23 cellular contexts compared by ENCODE assay signal in genomic region chr1:216587715-216588114, GRCh38.
"Had no signal": no experiment of that assay in that cellular context is flagged by ENCODE, and none has a peak within 500 bp of the region (broad histone marks: within the 10 kb centered on the region; RNA-seq: fewer than 3 reads in every experiment).

No MANE protein-coding gene starts in this region.

- H3K4me1 Mint-ChIP-seq: activated naive CD4-positive, alpha-beta T cell treated with anti-CD3 and anti-CD28 coated beads, Interleukin-2, amount 50 U/mL, for 24 hours; T-cell had no signal

- H3K27ac Mint-ChIP-seq: activated CD8-positive, alpha-beta T cell treated with anti-CD3 and anti-CD28 coated beads, Interleukin-2, amount 10 ng/mL, durations not matched to agents 7 days and 5 days; activated naive CD4-positive, alpha-beta T cell treated with anti-CD3 and anti-CD28 coated beads, Interleukin-2, amount 50 U/mL, for 24 hours; T-cell had no signal

- H3K27ac ChIP-seq: ascending aorta, body of pancreas, SK-N-MC had no signal

- H3K27me3 Mint-ChIP-seq: activated naive CD4-positive, alpha-beta T cell treated with anti-CD3 and anti-CD28 coated beads, Interleukin-2, amount 50 U/mL, for 24 hours; T-cell had no signal

- H3K4me3 Mint-ChIP-seq: activated CD8-positive, alpha-beta T cell treated with anti-CD3 and anti-CD28 coated beads, Interleukin-2, amount 10 ng/mL, durations not matched to agents 7 days and 5 days; activated naive CD4-positive, alpha-beta T cell treated with anti-CD3 and anti-CD28 coated beads, Interleukin-2, amount 50 U/mL, for 24 hours; T-cell had no signal

- H3K9me3 ChIP-seq: body of pancreas, MG63 had no signal

- H3K4me1 ChIP-seq: ascending aorta, body of pancreas had no signal

- DNase-seq: activated CD4-positive, alpha-beta T cell treated with anti-CD3 and anti-CD28 coated beads for 48 hours; activated CD4-positive, alpha-beta T cell treated with anti-CD3 and anti-CD28 coated beads, Interleukin-2, amount 50 U/mL, for 4 hours; activated CD4-positive, CD25-positive, alpha-beta regulatory T cell treated with anti-CD3 and anti-CD28 coated beads, Interleukin-2, amount 50 U/mL, for 72 hours; activated CD8-positive, alpha-beta memory T cell treated with anti-CD3 and anti-CD28 coated beads, Interleukin-2, amount 50 U/mL, for 48 hours; activated CD8-positive, alpha-beta T cell treated with anti-CD3 and anti-CD28 coated beads, Interleukin-2, amount 10 ng/mL, durations not matched to agents 7 days and 5 days; activated effector memory CD4-positive, alpha-beta T cell treated with Interleukin-2 at 50 U/mL for 16 hours; activated naive CD4-positive, alpha-beta T cell; activated T-cell treated with anti-CD3 and anti-CD28 coated beads, Interleukin-2, amount 50 U/mL, for 1 hour; amniotic stem cell; body of pancreas; MG63; MV-4-11; NCI-H1092 treated with DMSO at 0.1 percent for 48 hours; NCI-H1417 treated with DMSO at 0.1 percent for 48 hours; NCI-H1694; NCI-H2029 treated with DMSO at 0.1 percent for 48 hours; NCI-H510A treated with DMSO at 0.1 percent for 48 hours; NCI-H69; RPMI8226; T-cell had no signal

- H3K36me3 Mint-ChIP-seq: activated naive CD4-positive, alpha-beta T cell treated with anti-CD3 and anti-CD28 coated beads, Interleukin-2, amount 50 U/mL, for 24 hours; T-cell had no signal

- H3K27me3 ChIP-seq: ascending aorta, body of pancreas, MG63 had no signal

- H3K4me3 ChIP-seq: ascending aorta, body of pancreas, MG63, SK-N-MC had no signal

- H3K36me3 ChIP-seq: ascending aorta, MG63 had no signal
